29 cellular contexts compared by ENCODE assay signal in genomic region chr12:10454531-10454930, GRCh38. TPM values are rescaled to one million over a fixed set of nuclear protein-coding genes. Genes with fewer than 3 reads are reported as not detected.
DNase-seq lines count a peak whose midpoint lies in the region; ATAC-seq lines count a peak whose summit lies in the region.
"Had no signal": no experiment of that assay in that cellular context is flagged by ENCODE, and none has a peak within 500 bp of the region (broad histone marks: within the 10 kb centered on the region; RNA-seq: fewer than 3 reads in every experiment).

No MANE protein-coding gene starts in this region.

- CTCF ChIA-PET in activated CD8-positive, alpha-beta T cell treated with anti-CD3 and anti-CD28 coated beads, Interleukin-2, amount 10 ng/mL, durations not matched to agents 7 days and 5 days (lab: Charles Lee), result no interaction called here
- CTCF ChIA-PET in activated CD4-positive, alpha-beta memory T cell treated with anti-CD3 and anti-CD28 coated beads, Interleukin-2, amount 10 ng/mL, durations not matched to agents 7 days and 5 days (lab: Charles Lee), result no interaction called here
- CTCF ChIA-PET in activated CD4-positive, alpha-beta T cell treated with anti-CD3 and anti-CD28 coated beads, Interleukin-2, amount 10 ng/mL, durations not matched to agents 7 days and 5 days (lab: Charles Lee), result no interaction called here

- H3K4me1 Mint-ChIP-seq in activated CD8-positive, alpha-beta T cell treated with anti-CD3 and anti-CD28 coated beads, Interleukin-2, amount 10 ng/mL, durations not matched to agents 7 days and 5 days (ENCODE audit: low read depth), result peaks cover 17% of the 10 kb centered on the region
- no peaks in the 10 kb centered on the region for H3K4me1 Mint-ChIP-seq in activated CD4-positive, alpha-beta T cell treated with anti-CD3 and anti-CD28 coated beads, Interleukin-2, amount 10 ng/mL, durations not matched to agents 24 days and 14 days
- H3K4me1 Mint-ChIP-seq in activated CD4-positive, alpha-beta memory T cell treated with anti-CD3 and anti-CD28 coated beads, Interleukin-2, amount 10 ng/mL, durations not matched to agents 7 days and 5 days, result no peaks in the 10 kb centered on the region
- H3K4me1 Mint-ChIP-seq in activated CD4-positive, alpha-beta T cell treated with anti-CD3 and anti-CD28 coated beads, Interleukin-2, amount 10 ng/mL, durations not matched to agents 7 days and 5 days, result no peaks in the 10 kb centered on the region
- H3K4me1 Mint-ChIP-seq: activated naive CD4-positive, alpha-beta T cell treated with anti-CD3 and anti-CD28 coated beads, Interleukin-2, amount 50 U/mL, for 24 hours; B cell; CD4-positive, alpha-beta memory T cell; naive B cell had no signal

- ATAC-seq in activated CD8-positive, alpha-beta T cell treated with anti-CD3 and anti-CD28 coated beads, Interleukin-2, amount 10 ng/mL, durations not matched to agents 7 days and 5 days, result no peak
- ATAC-seq: psoas muscle had no signal

- H3K27ac Mint-ChIP-seq in activated CD8-positive, alpha-beta T cell treated with anti-CD3 and anti-CD28 coated beads, Interleukin-2, amount 10 ng/mL, durations not matched to agents 7 days and 5 days, result peak overlapping the region; percentile 26
- no peak overlapping the region for H3K27ac Mint-ChIP-seq in activated CD4-positive, alpha-beta T cell treated with anti-CD3 and anti-CD28 coated beads, Interleukin-2, amount 10 ng/mL, durations not matched to agents 24 days and 14 days
- no peak overlapping the region for H3K27ac Mint-ChIP-seq in activated CD4-positive, alpha-beta memory T cell treated with anti-CD3 and anti-CD28 coated beads, Interleukin-2, amount 10 ng/mL, durations not matched to agents 7 days and 5 days
- H3K27ac Mint-ChIP-seq in activated CD4-positive, alpha-beta T cell treated with anti-CD3 and anti-CD28 coated beads, Interleukin-2, amount 10 ng/mL, durations not matched to agents 7 days and 5 days, result no peak overlapping the region
- H3K27ac Mint-ChIP-seq: activated naive CD4-positive, alpha-beta T cell treated with anti-CD3 and anti-CD28 coated beads, Interleukin-2, amount 50 U/mL, for 24 hours; B cell; CD4-positive, alpha-beta memory T cell had no signal

- no peaks in the 10 kb centered on the region for H3K27me3 Mint-ChIP-seq in activated CD8-positive, alpha-beta T cell treated with anti-CD3 and anti-CD28 coated beads, Interleukin-2, amount 10 ng/mL, durations not matched to agents 7 days and 5 days (ENCODE audit: low read depth)
- no peaks in the 10 kb centered on the region for H3K27me3 Mint-ChIP-seq in activated CD4-positive, alpha-beta T cell treated with anti-CD3 and anti-CD28 coated beads, Interleukin-2, amount 10 ng/mL, durations not matched to agents 24 days and 14 days
- peaks cover 19% of the 10 kb centered on the region for H3K27me3 Mint-ChIP-seq in activated CD4-positive, alpha-beta memory T cell treated with anti-CD3 and anti-CD28 coated beads, Interleukin-2, amount 10 ng/mL, durations not matched to agents 7 days and 5 days
- H3K27me3 Mint-ChIP-seq in activated CD4-positive, alpha-beta T cell treated with anti-CD3 and anti-CD28 coated beads, Interleukin-2, amount 10 ng/mL, durations not matched to agents 7 days and 5 days, result peaks cover 26% of the 10 kb centered on the region
- H3K27me3 Mint-ChIP-seq: CD4-positive, alpha-beta memory T cell; naive B cell had no signal

- peaks cover 43% of the 10 kb centered on the region for H3K9me3 Mint-ChIP-seq in activated CD8-positive, alpha-beta T cell treated with anti-CD3 and anti-CD28 coated beads, Interleukin-2, amount 10 ng/mL, durations not matched to agents 7 days and 5 days (ENCODE audit: insufficient read depth)
- H3K9me3 Mint-ChIP-seq in activated CD4-positive, alpha-beta T cell treated with anti-CD3 and anti-CD28 coated beads, Interleukin-2, amount 10 ng/mL, durations not matched to agents 24 days and 14 days, result peaks cover 17% of the 10 kb centered on the region
- peaks cover 9% of the 10 kb centered on the region for H3K9me3 Mint-ChIP-seq in activated CD4-positive, alpha-beta memory T cell treated with anti-CD3 and anti-CD28 coated beads, Interleukin-2, amount 10 ng/mL, durations not matched to agents 7 days and 5 days
- H3K9me3 Mint-ChIP-seq in activated CD4-positive, alpha-beta T cell treated with anti-CD3 and anti-CD28 coated beads, Interleukin-2, amount 10 ng/mL, durations not matched to agents 7 days and 5 days, result peaks cover 14% of the 10 kb centered on the region

- in situ Hi-C loops in ACHN (cut with HindIII; ENCODE audit: low pct_ligation_motif_present, low pct_unique_long_range_greater_than_20kb, low sequenced_read_pairs), result no loop called here

- POLR2A ChIA-PET in activated CD8-positive, alpha-beta T cell treated with anti-CD3 and anti-CD28 coated beads, Interleukin-2, amount 10 ng/mL, durations not matched to agents 7 days and 5 days (lab: Charles Lee), result no interaction called here
- POLR2A ChIA-PET in activated CD4-positive, alpha-beta memory T cell treated with anti-CD3 and anti-CD28 coated beads, Interleukin-2, amount 10 ng/mL, durations not matched to agents 7 days and 5 days (lab: Charles Lee), result no interaction called here
- POLR2A ChIA-PET in activated CD4-positive, alpha-beta T cell treated with anti-CD3 and anti-CD28 coated beads, Interleukin-2, amount 10 ng/mL, durations not matched to agents 7 days and 5 days (lab: Charles Lee), result no interaction called here

- H3K4me3 Mint-ChIP-seq in activated CD8-positive, alpha-beta T cell treated with anti-CD3 and anti-CD28 coated beads, Interleukin-2, amount 10 ng/mL, durations not matched to agents 7 days and 5 days, result no peak overlapping the region
- no peak overlapping the region for H3K4me3 Mint-ChIP-seq in activated CD4-positive, alpha-beta T cell treated with anti-CD3 and anti-CD28 coated beads, Interleukin-2, amount 10 ng/mL, durations not matched to agents 24 days and 14 days
- no peak overlapping the region for H3K4me3 Mint-ChIP-seq in activated CD4-positive, alpha-beta memory T cell treated with anti-CD3 and anti-CD28 coated beads, Interleukin-2, amount 10 ng/mL, durations not matched to agents 7 days and 5 days
- no peak overlapping the region for H3K4me3 Mint-ChIP-seq in activated CD4-positive, alpha-beta T cell treated with anti-CD3 and anti-CD28 coated beads, Interleukin-2, amount 10 ng/mL, durations not matched to agents 7 days and 5 days
- H3K4me3 Mint-ChIP-seq: activated naive CD4-positive, alpha-beta T cell treated with anti-CD3 and anti-CD28 coated beads, Interleukin-2, amount 50 U/mL, for 24 hours; B cell; CD4-positive, alpha-beta memory T cell; naive B cell had no signal

- intact Hi-C loops in activated CD4-positive, alpha-beta T cell treated with anti-CD3 and anti-CD28 coated beads, Interleukin-2, amount 10 ng/mL, durations not matched to agents 24 days and 14 days (cut with micrococcal nuclease), result no loop called here

- DNase-seq in ACHN (peak; percentile 49), HCEC 1CT (peak; percentile 47), kidney glomerular epithelial cell (lab: John Stamatoyannopoulos, UW) (peak; percentile 24)
- no peak for DNase-seq in activated CD8-positive, alpha-beta T cell treated with anti-CD3 and anti-CD28 coated beads, Interleukin-2, amount 10 ng/mL, durations not matched to agents 7 days and 5 days
- no peak for DNase-seq in activated CD4-positive, alpha-beta T cell treated with anti-CD3 and anti-CD28 coated beads for 1 hour
- DNase-seq in activated CD4-positive, alpha-beta T cell treated with anti-CD3 and anti-CD28 coated beads, Interleukin-2, amount 10 ng/mL, durations not matched to agents 24 days and 14 days, result no peak
- no peak for DNase-seq in activated CD4-positive, alpha-beta memory T cell treated with anti-CD3 and anti-CD28 coated beads, Interleukin-2, amount 10 ng/mL, durations not matched to agents 7 days and 5 days
- DNase-seq in activated CD4-positive, alpha-beta T cell treated with anti-CD3 and anti-CD28 coated beads, Interleukin-2, amount 10 ng/mL, durations not matched to agents 7 days and 5 days, result no peak
- DNase-seq: activated CD4-positive, alpha-beta T cell treated with anti-CD3 and anti-CD28 coated beads for 48 hours; CD4-positive, alpha-beta memory T cell; KBM-7; left ventricle myocardium inferior; naive B cell; NCI-H2029; NCI-H226; NCI-H69; psoas muscle; stimulated activated CD4-positive, alpha-beta T cell treated with anti-CD3 and anti-CD28 coated beads, Interleukin-4, amount 100 ng/mL, for 1 hour; T-helper 9 cell; thyroid gland; uterus; WERI-Rb-1 had no signal

- peaks cover 53% of the 10 kb centered on the region for H3K36me3 Mint-ChIP-seq in activated CD8-positive, alpha-beta T cell treated with anti-CD3 and anti-CD28 coated beads, Interleukin-2, amount 10 ng/mL, durations not matched to agents 7 days and 5 days (ENCODE audit: low read depth)
- H3K36me3 Mint-ChIP-seq in activated CD4-positive, alpha-beta T cell treated with anti-CD3 and anti-CD28 coated beads, Interleukin-2, amount 10 ng/mL, durations not matched to agents 24 days and 14 days (ENCODE audit: low read depth), result no peaks in the 10 kb centered on the region
- H3K36me3 Mint-ChIP-seq in activated CD4-positive, alpha-beta memory T cell treated with anti-CD3 and anti-CD28 coated beads, Interleukin-2, amount 10 ng/mL, durations not matched to agents 7 days and 5 days (ENCODE audit: low read depth), result peaks cover 4% of the 10 kb centered on the region
- H3K36me3 Mint-ChIP-seq in activated CD4-positive, alpha-beta T cell treated with anti-CD3 and anti-CD28 coated beads, Interleukin-2, amount 10 ng/mL, durations not matched to agents 7 days and 5 days (ENCODE audit: low read depth), result no peaks in the 10 kb centered on the region
- H3K36me3 Mint-ChIP-seq: activated naive CD4-positive, alpha-beta T cell treated with anti-CD3 and anti-CD28 coated beads, Interleukin-2, amount 50 U/mL, for 24 hours had no signal

RNA-seq across cellular contexts. Expression of gene KLRC1, which starts 1.4 kb away (rescaled TPM):
- total RNA-seq in activated CD8-positive, alpha-beta T cell treated with anti-CD3 and anti-CD28 coated beads, Interleukin-2, amount 10 ng/mL, durations not matched to agents 7 days and 5 days, result 1 to 10 TPM; 4.9 to 5.0 TPM
- not detected in 2 replicates for total RNA-seq in activated CD4-positive, alpha-beta T cell treated with anti-CD3 and anti-CD28 coated beads, Interleukin-2, amount 10 ng/mL, durations not matched to agents 24 days and 14 days
- not detected for total RNA-seq in activated CD4-positive, alpha-beta memory T cell treated with anti-CD3 and anti-CD28 coated beads, Interleukin-2, amount 10 ng/mL, durations not matched to agents 7 days and 5 days
- total RNA-seq in activated CD4-positive, alpha-beta T cell treated with anti-CD3 and anti-CD28 coated beads, Interleukin-2, amount 10 ng/mL, durations not matched to agents 7 days and 5 days, result not detected
- total RNA-seq: A673; B cell; CD4-positive, alpha-beta memory T cell; glomerular endothelial cell; H1; left ventricle myocardium inferior; MCF 10A; SJSA1 had no signal

RNA-seq across cellular contexts. Expression of gene KLRC2, which starts 18.7 kb away (rescaled TPM):
- total RNA-seq in activated CD8-positive, alpha-beta T cell treated with anti-CD3 and anti-CD28 coated beads, Interleukin-2, amount 10 ng/mL, durations not matched to agents 7 days and 5 days, result 1 to 10 TPM; 1.6 to 1.7 TPM
- not detected in 2 replicates for total RNA-seq in activated CD4-positive, alpha-beta T cell treated with anti-CD3 and anti-CD28 coated beads, Interleukin-2, amount 10 ng/mL, durations not matched to agents 24 days and 14 days
- not detected for total RNA-seq in activated CD4-positive, alpha-beta memory T cell treated with anti-CD3 and anti-CD28 coated beads, Interleukin-2, amount 10 ng/mL, durations not matched to agents 7 days and 5 days
- not detected for total RNA-seq in activated CD4-positive, alpha-beta T cell treated with anti-CD3 and anti-CD28 coated beads, Interleukin-2, amount 10 ng/mL, durations not matched to agents 7 days and 5 days
- total RNA-seq: A673; CD4-positive, alpha-beta memory T cell; glomerular endothelial cell; H1; left ventricle myocardium inferior; psoas muscle; SJSA1 had no signal

RNA-seq across cellular contexts. Expression of gene KLRC3, which starts 34.1 kb away (rescaled TPM):
- 1 to 10 TPM; 1.3 to 2.1 TPM for total RNA-seq in activated CD8-positive, alpha-beta T cell treated with anti-CD3 and anti-CD28 coated beads, Interleukin-2, amount 10 ng/mL, durations not matched to agents 7 days and 5 days
- not detected in 2 replicates for total RNA-seq in activated CD4-positive, alpha-beta T cell treated with anti-CD3 and anti-CD28 coated beads, Interleukin-2, amount 10 ng/mL, durations not matched to agents 24 days and 14 days
- not detected for total RNA-seq in activated CD4-positive, alpha-beta memory T cell treated with anti-CD3 and anti-CD28 coated beads, Interleukin-2, amount 10 ng/mL, durations not matched to agents 7 days and 5 days
- total RNA-seq in activated CD4-positive, alpha-beta T cell treated with anti-CD3 and anti-CD28 coated beads, Interleukin-2, amount 10 ng/mL, durations not matched to agents 7 days and 5 days, result not detected
- total RNA-seq: A673; B cell; CD4-positive, alpha-beta memory T cell; glomerular endothelial cell; H1; left ventricle myocardium inferior; psoas muscle; SJSA1; thyroid gland had no signal

RNA-seq across cellular contexts. Expression of gene KLRC4, which starts 45.0 kb away (rescaled TPM):
- 1 to 10 TPM; 3.6 to 4.9 TPM for total RNA-seq in activated CD8-positive, alpha-beta T cell treated with anti-CD3 and anti-CD28 coated beads, Interleukin-2, amount 10 ng/mL, durations not matched to agents 7 days and 5 days
- not detected in 2 replicates for total RNA-seq in activated CD4-positive, alpha-beta T cell treated with anti-CD3 and anti-CD28 coated beads, Interleukin-2, amount 10 ng/mL, durations not matched to agents 24 days and 14 days
- total RNA-seq in activated CD4-positive, alpha-beta memory T cell treated with anti-CD3 and anti-CD28 coated beads, Interleukin-2, amount 10 ng/mL, durations not matched to agents 7 days and 5 days, result not detected
- not detected for total RNA-seq in activated CD4-positive, alpha-beta T cell treated with anti-CD3 and anti-CD28 coated beads, Interleukin-2, amount 10 ng/mL, durations not matched to agents 7 days and 5 days
- total RNA-seq: A673; B cell; CD4-positive, alpha-beta memory T cell; glomerular endothelial cell; H1; left ventricle myocardium inferior; psoas muscle; SJSA1 had no signal

RNA-seq across cellular contexts. Expression of gene EIF2S3B, which starts 51.2 kb away (rescaled TPM):
- total RNA-seq in activated CD8-positive, alpha-beta T cell treated with anti-CD3 and anti-CD28 coated beads, Interleukin-2, amount 10 ng/mL, durations not matched to agents 7 days and 5 days, result 1 to 10 TPM; 1.8 to 2.3 TPM
- total RNA-seq in activated CD4-positive, alpha-beta T cell treated with anti-CD3 and anti-CD28 coated beads, Interleukin-2, amount 10 ng/mL, durations not matched to agents 24 days and 14 days, result 0.62 and 0.98 TPM in 2 replicates
- total RNA-seq in activated CD4-positive, alpha-beta memory T cell treated with anti-CD3 and anti-CD28 coated beads, Interleukin-2, amount 10 ng/mL, durations not matched to agents 7 days and 5 days, result 1 to 10 TPM; 1.4 to 1.6 TPM
- total RNA-seq in activated CD4-positive, alpha-beta T cell treated with anti-CD3 and anti-CD28 coated beads, Interleukin-2, amount 10 ng/mL, durations not matched to agents 7 days and 5 days, result 1 to 10 TPM in 1 of 2 experiments, under 1 TPM in 1; 0.97 to 1.0 TPM

Comparison
In these comparisons a context has a peak if more than half of its experiments do, and no peak if none do; other contexts are left out.
1. DNase-seq: peak in ACHN (single experiment), HCEC 1CT (single experiment) and kidney glomerular epithelial cell (single experiment); none in activated CD8-positive, alpha-beta T cell treated with anti-CD3 and anti-CD28 coated beads, Interleukin-2, amount 10 ng/mL, durations not matched to agents 7 days and 5 days (single experiment), activated CD4-positive, alpha-beta T cell treated with anti-CD3 and anti-CD28 coated beads for 1 hour (single experiment), activated CD4-positive, alpha-beta T cell treated with anti-CD3 and anti-CD28 coated beads, Interleukin-2, amount 10 ng/mL, durations not matched to agents 24 days and 14 days (single experiment), activated CD4-positive, alpha-beta memory T cell treated with anti-CD3 and anti-CD28 coated beads, Interleukin-2, amount 10 ng/mL, durations not matched to agents 7 days and 5 days (single experiment) and activated CD4-positive, alpha-beta T cell treated with anti-CD3 and anti-CD28 coated beads, Interleukin-2, amount 10 ng/mL, durations not matched to agents 7 days and 5 days (single experiment).